ENCODE assay signal across 19 cellular contexts in genomic region chr17:81411305-81411704, GRCh38. TPM values are rescaled to one million over a fixed set of nuclear protein-coding genes. Genes with fewer than 3 reads are reported as not detected.
DNase-seq lines count a peak whose midpoint lies in the region; ATAC-seq, FAIRE-seq and TF ChIP-seq lines count a peak whose summit lies in the region.
"Had no signal": no experiment of that assay in that cellular context is flagged by ENCODE, and none has a peak within 500 bp of the region (broad histone marks: within the 10 kb centered on the region; RNA-seq: fewer than 3 reads in every experiment).

No MANE protein-coding gene starts in this region.

- H3K36me3 Mint-ChIP-seq in CD4-positive, alpha-beta T cell (ENCODE audit: low read depth), result no peaks in the 10 kb centered on the region
- peaks cover 4% of the 10 kb centered on the region for H3K36me3 Mint-ChIP-seq in T-helper 17 cell (ENCODE audit: low read depth)
- no peaks in the 10 kb centered on the region for H3K36me3 Mint-ChIP-seq in nephron progenitor cell (ENCODE audit: low read depth)

- peaks cover 13% of the 10 kb centered on the region; the same call in 1 of the 3 replicates for H3K4me1 ChIP-seq in A549
- H3K4me1 ChIP-seq in psoas muscle, result peaks cover 13% of the 10 kb centered on the region
- H3K4me1 ChIP-seq in vagina, result peaks cover 27% of the 10 kb centered on the region

- no peak for TF ChIP-seq EP300 in A549 (IDR thresholded peaks at IDR 0.05)

- peaks cover 9% of the 10 kb centered on the region for H3K4me1 Mint-ChIP-seq in CD4-positive, alpha-beta T cell (ENCODE audit: low read depth)
- peaks cover 17% of the 10 kb centered on the region for H3K4me1 Mint-ChIP-seq in T-helper 17 cell
- H3K4me1 Mint-ChIP-seq in nephron progenitor cell, result peaks cover 63% of the 10 kb centered on the region
- H3K4me1 Mint-ChIP-seq: GM23338 had no signal

- no peak overlapping the region for H3K4me2 ChIP-seq in A549
- H3K4me2 ChIP-seq: GM23338 had no signal

- H3K9me3 Mint-ChIP-seq in CD4-positive, alpha-beta T cell, result no peaks in the 10 kb centered on the region
- H3K9me3 Mint-ChIP-seq in nephron progenitor cell, result no peaks in the 10 kb centered on the region
- H3K9me3 Mint-ChIP-seq: GM23338, H9 had no signal

- H3K4me3 ChIP-seq in A549, result no peak overlapping the region
- no peak overlapping the region for H3K4me3 ChIP-seq in psoas muscle
- no peak overlapping the region for H3K4me3 ChIP-seq in vagina
- H3K4me3 ChIP-seq: GM12878, GM23338 had no signal

- WGBS in A549 (ENCODE audit: missing lambda C conversion rate), result 78% methylated on average over 7 of the region's 8 CpGs
- 83 to 90% (median 84%) methylated on average over 7 to 8 of the region's 8 CpGs for WGBS in psoas muscle, 3 donors

- no peak for FAIRE-seq in A549 (lab: Jason Lieb, UNC)
- FAIRE-seq: GM12878, HepG2, HTR-8/SVneo had no signal

- peaks cover 34% of the 10 kb centered on the region for H3K27me3 Mint-ChIP-seq in CD4-positive, alpha-beta T cell
- H3K27me3 Mint-ChIP-seq in T-helper 17 cell (peaks cover 35% of the 10 kb centered on the region), nephron progenitor cell (ENCODE audit: low read depth, poor library complexity) (no peaks in the 10 kb centered on the region)

- POLR2A ChIA-PET in A549 (lab: Yijun Ruan, JAX), result no interaction called here
- POLR2A ChIA-PET in CD4-positive, alpha-beta T cell (lab: Charles Lee), result no interaction called here

- DNase-seq in A549 (ENCODE audit: low read depth in 1 of 2, low spot score in 1 of 2) (no peak), T-helper 17 cell (no peak), nephron progenitor cell (no peak), psoas muscle (no peak), iPS-NIHi7 (ENCODE audit: extremely low spot score) (no peak), vagina (ENCODE audit: extremely low spot score in 2 of 2) (no peak)
- DNase-seq in CD4-positive, alpha-beta T cell, result no peak
- DNase-seq: 8988T, Calu3, DMS 273 treated with DMSO at 0.1 percent for 48 hours, DMS79, H9, Karpas-422 had no signal

- CTCF ChIA-PET in A549 (lab: Yijun Ruan, JAX), result interaction anchor here (0.9 to 4.9 kb wide), 9 partner anchors 10 to 112 kb away, joined by 3 to 33 read pairs (median 4); no protein-coding TSS in a partner anchor
- CTCF ChIA-PET in CD4-positive, alpha-beta T cell (lab: Charles Lee), result no interaction called here

- 0 out of 6 replicates have a peak overlapping the region, but pooled peaks of 1 of the 2 experiments have one; percentile 3 for H3K27ac ChIP-seq in A549
- no peak overlapping the region for H3K27ac ChIP-seq in CD4-positive, alpha-beta T cell (ENCODE audit: low read depth, low read length)
- H3K27ac ChIP-seq in psoas muscle, result no peak overlapping the region
- H3K27ac ChIP-seq in vagina, result no peak overlapping the region

- no peak for TF ChIP-seq RAD21 in A549 (conservative IDR thresholded peaks at IDR 0.05 in 1 of 2, IDR thresholded peaks at IDR 0.05 in 1 of 2)

- H3K4me3 Mint-ChIP-seq in CD4-positive, alpha-beta T cell, result peak overlapping the region; percentile 45
- H3K4me3 Mint-ChIP-seq in T-helper 17 cell (peak overlapping the region; percentile 28), nephron progenitor cell (peak overlapping the region; percentile 60)
- H3K4me3 Mint-ChIP-seq: B cell, CD14-positive monocyte, GM23338, H9 had no signal

- no peaks in the 10 kb centered on the region for H3K9me3 ChIP-seq in A549
- no peaks in the 10 kb centered on the region for H3K9me3 ChIP-seq in CD4-positive, alpha-beta T cell (ENCODE audit: control insufficient read depth, low read length)
- no peaks in the 10 kb centered on the region for H3K9me3 ChIP-seq in T-helper 17 cell (ENCODE audit: control insufficient read depth, low read length, poor library complexity, severe bottlenecking)
- no peaks in the 10 kb centered on the region for H3K9me3 ChIP-seq in psoas muscle
- H3K9me3 ChIP-seq in vagina, result no peaks in the 10 kb centered on the region

- ATAC-seq in A549 (no peak), T-helper 17 cell (no peak), psoas muscle (no peak)
- ATAC-seq in CD4-positive, alpha-beta T cell (ENCODE audit: poor library complexity), result no peak
- ATAC-seq: GM12878, GM23338, HepG2 had no signal

- TF ChIP-seq POLR2A in A549 (IDR thresholded peaks at IDR 0.05; ENCODE audit: low read length), result no peak
- no peak for TF ChIP-seq POLR2A in vagina (IDR thresholded peaks at IDR 0.05)

- no peak overlapping the region for H3K27ac Mint-ChIP-seq in CD4-positive, alpha-beta T cell
- H3K27ac Mint-ChIP-seq in T-helper 17 cell (no peak overlapping the region), nephron progenitor cell (peak overlapping the region; percentile 92)
- H3K27ac Mint-ChIP-seq: B cell, CD14-positive monocyte, GM23338, H9 had no signal

- H3K27me3 ChIP-seq in CD4-positive, alpha-beta T cell (ENCODE audit: control insufficient read depth, insufficient read depth, low read length), result peaks cover 26% of the 10 kb centered on the region
- H3K27me3 ChIP-seq in psoas muscle (ENCODE audit: insufficient read depth in 3 of 3, low read length in 2 of 3), result peaks cover 0 to 2% (median 0%) of the 10 kb centered on the region in 3 donors
- H3K27me3 ChIP-seq in vagina, result no peaks in the 10 kb centered on the region

- TF ChIP-seq CTCF in A549 (IDR thresholded peaks at IDR 0.05) (no peak), nephron progenitor cell (IDR thresholded peaks at IDR 0.05) (no peak), psoas muscle (IDR thresholded peaks at IDR 0.05) (no peak), vagina (IDR thresholded peaks at IDR 0.05) (no peak)
- TF ChIP-seq CTCF in CD4-positive, alpha-beta T cell (IDR thresholded peaks at IDR 0.05), result no peak

- H3K36me3 ChIP-seq in psoas muscle (ENCODE audit: insufficient read depth in 1 of 2, low read depth in 1 of 2), result no peaks in the 10 kb centered on the region
- no peaks in the 10 kb centered on the region for H3K36me3 ChIP-seq in vagina

- intact Hi-C loops in CD4-positive, alpha-beta T cell (cut with DNase I, micrococcal nuclease), result loop anchor here in 1 of 2 experiments (1.0 kb wide), 1 partner anchor 13 kb away; no protein-coding TSS in a partner anchor
- intact Hi-C loops in psoas muscle (cut with DNase I), result no loop called here
- intact Hi-C loops in vagina (cut with DNase I), result no loop called here

TF ChIP-seq in A549, 52 proteins besides CTCF, POLR2A, EP300 and RAD21:
- TF ChIP-seq REST (IDR thresholded peaks at IDR 0.05) (no peak), HOXB13 (CRISPR knock-in tag; IDR thresholded peaks at IDR 0.05; ENCODE audit: low read depth) (no peak), ZFP36 (IDR thresholded peaks at IDR 0.05; ENCODE audit: borderline replicate concordance, partially characterized antibody) (peak; percentile 50)

RNA-seq across cellular contexts. Expression of gene BAHCC1, which starts 16.0 kb away (rescaled TPM):
- polyA plus RNA-seq in A549 (2011; rRNA removed) (2.1 and 2.6 TPM in 2 replicates), A549 (2017; fragmentation: RNase III; extraction: RNeasy Plus Mini Kit Qiagen cat#74134 plus additional on column Dnase treatment) (5.2 to 5.9 TPM (median 5.8 TPM) in 3 replicates), psoas muscle (1 to 10 TPM; 2.8 to 6.6 (median 4.1) TPM)
- polyA plus RNA-seq in A549 (2012; cell fraction: cytosol; rRNA removed), result 7.4 and 8.4 TPM in 2 replicates
- 27.4 and 38.1 TPM in 2 replicates for polyA plus RNA-seq in A549 (2012; cell fraction: nucleus; rRNA removed)
- polyA minus RNA-seq in A549 (2011; rRNA and poly(A)+ RNA removed), result 2.6 and 3.5 TPM in 2 replicates
- under 1 TPM; 0.20 to 0.41 TPM for total RNA-seq in CD4-positive, alpha-beta T cell
- total RNA-seq in T-helper 17 cell (under 1 TPM; 0.22 to 0.29 TPM), psoas muscle (10 to 100 TPM in 1 of 4 donors, 1 to 10 TPM in 3; 6.0 to 10.7 (median 7.7) TPM), vagina (9.1 TPM)
